11 cellular contexts compared by ENCODE assay signal in the genomic region with DNA sequence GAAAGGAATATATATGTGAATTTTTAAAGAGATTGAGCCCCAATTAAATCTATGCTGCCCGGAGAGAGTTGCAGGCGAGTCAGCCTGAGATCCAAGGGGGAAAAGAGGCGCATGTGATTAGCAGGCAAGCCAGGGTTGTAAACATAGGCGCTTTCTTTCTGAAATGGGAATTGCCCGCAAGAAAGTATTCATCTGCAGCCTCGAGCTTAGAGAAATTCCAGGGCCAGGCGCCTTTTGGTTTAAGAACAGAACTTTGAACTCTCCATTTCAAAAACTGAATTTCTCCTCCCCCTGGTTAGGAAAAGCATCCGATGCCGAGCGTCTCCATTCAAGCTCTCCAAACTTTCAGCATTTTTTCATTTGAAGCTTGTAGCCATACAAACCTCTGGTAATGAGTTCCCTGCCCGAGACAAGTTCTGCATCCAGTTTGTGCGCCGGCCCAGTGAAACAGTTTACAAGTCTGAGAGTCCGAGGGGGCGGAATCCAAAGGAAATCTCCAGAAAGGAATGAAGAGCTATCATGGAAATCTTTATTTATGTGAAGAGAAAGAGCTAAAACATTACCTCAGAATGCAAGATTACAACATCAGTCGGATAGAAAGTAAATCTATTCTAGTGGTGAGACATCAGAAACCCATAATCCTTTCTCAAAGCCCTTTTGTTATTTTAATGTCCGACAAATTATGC.
DNase-seq lines count a peak whose midpoint lies in the region; ATAC-seq and TF ChIP-seq lines count a peak whose summit lies in the region.
"Had no signal": no experiment of that assay in that cellular context is flagged by ENCODE, and none has a peak within 500 bp of the region (broad histone marks: within the 10 kb centered on the region; RNA-seq: fewer than 3 reads in every experiment).

No MANE protein-coding gene starts in this region.

- H3K4ac ChIP-seq in IMR-90 (ENCODE audit: low read depth, low read length): no peak overlapping the region

- in situ Hi-C loops in IMR-90 (cut with MboI; ENCODE audit: low sequenced_read_pairs): no loop called here

- H2BK5ac ChIP-seq in IMR-90 (ENCODE audit: low read depth, low read length, poor library complexity, severe bottlenecking): no peak overlapping the region

- H3K14ac ChIP-seq in IMR-90 (replicated peaks; ENCODE audit: low read depth, low read length): no peak overlapping the region

- peak; percentile 85 for ATAC-seq in IMR-90 (ENCODE audit: low read depth)
- no peak for ATAC-seq in HG03342 (IDR thresholded peaks at IDR 0.05; ENCODE audit: unreplicated experiment)
- ATAC-seq in natural killer cell: no peak
- ATAC-seq: activated CD8-positive, alpha-beta T cell treated with anti-CD3 and anti-CD28 coated beads for 36 hours; body of pancreas had no signal

- TF ChIP-seq POLR2A in IMR-90 (IDR thresholded peaks at IDR 0.05; ENCODE audit: low read depth, low read length) (no peak), esophagus muscularis mucosa (IDR thresholded peaks at IDR 0.05; ENCODE audit: low read depth) (no peak)

- H3K27me3 Mint-ChIP-seq in mesothelial cell of epicardium (ENCODE audit: low read depth) (peaks cover 9% of the 10 kb centered on the region), natural killer cell (ENCODE audit: low read depth in 2 of 2) (peaks cover 9 to 28% of the 10 kb centered on the region in 2 donors)

- TF ChIP-seq EP300 in esophagus muscularis mucosa (IDR thresholded peaks at IDR 0.05): no peak

- H3K9me1 ChIP-seq in IMR-90 (ENCODE audit: insufficient read depth, low read length): no peaks in the 10 kb centered on the region

- H4K8ac ChIP-seq in IMR-90 (ENCODE audit: low read depth in 2 of 2, low read length in 2 of 2): no peak overlapping the region

- peaks cover 11% of the 10 kb centered on the region for H3K4me1 Mint-ChIP-seq in mesothelial cell of epicardium
- H3K4me1 Mint-ChIP-seq in natural killer cell: no peaks in the 10 kb centered on the region

- H4K91ac ChIP-seq in IMR-90 (ENCODE audit: insufficient read depth, low read depth, low read length): no peak overlapping the region

- POLR2A ChIA-PET in IMR-90 (lab: Charles Lee; ENCODE audit: unreplicated experiment): interaction anchor here (0.8 to 1.1 kb wide), 2 partner anchors 10 to 28 kb away, joined by 3 to 4 read pairs; no protein-coding TSS in a partner anchor

- H3K36me3 Mint-ChIP-seq in mesothelial cell of epicardium: no peaks in the 10 kb centered on the region
- H3K36me3 Mint-ChIP-seq in natural killer cell: no peaks in the 10 kb centered on the region

- H3K36me3 ChIP-seq in IMR-90 (ENCODE audit: control insufficient read depth, insufficient read depth, low read length) (no peaks in the 10 kb centered on the region), esophagus muscularis mucosa (no peaks in the 10 kb centered on the region), tibial artery (no peaks in the 10 kb centered on the region)
- H3K36me3 ChIP-seq: SJCRH30 had no signal

- H4K20me1 ChIP-seq in IMR-90 (ENCODE audit: insufficient read depth, low read length): no peaks in the 10 kb centered on the region

- no peak for TF ChIP-seq CTCF in IMR-90 (conservative IDR thresholded peaks at IDR 0.05; ENCODE audit: low read depth, low read length)
- TF ChIP-seq CTCF in esophagus muscularis mucosa (IDR thresholded peaks at IDR 0.05): no peak
- TF ChIP-seq CTCF in mesothelial cell of epicardium (IDR thresholded peaks at IDR 0.05; ENCODE audit: unreplicated experiment): no peak
- no peak for TF ChIP-seq CTCF in tibial artery (IDR thresholded peaks at IDR 0.05)
- no peak for TF ChIP-seq CTCF in natural killer cell (IDR thresholded peaks at IDR 0.05)

- no peak overlapping the region for H3K23ac ChIP-seq in IMR-90 (ENCODE audit: low read depth, low read length)

- peak overlapping the region; percentile 77 for H3K4me2 ChIP-seq in IMR-90 (ENCODE audit: low read depth, low read length)

- H3K27ac ChIP-seq in IMR-90 (ENCODE audit: insufficient read depth, low read length) (peak overlapping the region; percentile 38; the same call in 1 of the 2 replicates), esophagus muscularis mucosa (replicated peaks in 1 of 4) (peak overlapping the region; percentile 28 to 49 (median 42)), tibial artery (peak overlapping the region; percentile 46 to 58)
- H3K27ac ChIP-seq: body of pancreas, SJCRH30 had no signal

- H3K4me1 ChIP-seq in IMR-90 (ENCODE audit: control insufficient read depth, insufficient read depth, low read length): peaks cover 1% of the 10 kb centered on the region; the same call in 1 of the 2 replicates
- H3K4me1 ChIP-seq in esophagus muscularis mucosa: peaks cover 0 to 15% (median 11%) of the 10 kb centered on the region in 4 donors
- peaks cover 0 to 29% (median 7%) of the 10 kb centered on the region in 4 donors for H3K4me1 ChIP-seq in tibial artery
- H3K4me1 ChIP-seq: body of pancreas, SJCRH30 had no signal

- no peak overlapping the region for H2BK120ac ChIP-seq in IMR-90 (ENCODE audit: low read depth, low read length)

- no peak overlapping the region for H2BK20ac ChIP-seq in IMR-90 (ENCODE audit: low read depth, low read length)

- H3K27me3 ChIP-seq in IMR-90 (ENCODE audit: control insufficient read depth, insufficient read depth, low read length): peaks cover 3% of the 10 kb centered on the region; the same call in 1 of the 2 replicates
- H3K27me3 ChIP-seq in esophagus muscularis mucosa: no peaks in the 10 kb centered on the region
- H3K27me3 ChIP-seq in tibial artery: no peaks in the 10 kb centered on the region
- H3K27me3 ChIP-seq: body of pancreas had no signal

- H3K9ac ChIP-seq in IMR-90 (ENCODE audit: low read depth, low read length): peak overlapping the region; percentile 42; the same call in 1 of the 2 replicates

- peak; percentile 43 for DNase-seq in IMR-90
- no peak for DNase-seq in esophagus muscularis mucosa (ENCODE audit: extremely low spot score)
- no peak for DNase-seq in mesothelial cell of epicardium (ENCODE audit: low spot score in 2 of 2, unreplicated experiment in 2 of 2)
- DNase-seq in tibial artery: peak in 1 of 2 donors; percentile 30
- DNase-seq in KG1 (lab: John Stamatoyannopoulos, UW): no peak
- DNase-seq in natural killer cell: no peak
- DNase-seq: activated CD8-positive, alpha-beta T cell treated with anti-CD3 and anti-CD28 coated beads for 36 hours; body of pancreas; NCI-H1694; SJCRH30 had no signal

- H3K4me3 Mint-ChIP-seq in mesothelial cell of epicardium: peak overlapping the region; percentile 40
- no peak overlapping the region for H3K4me3 Mint-ChIP-seq in natural killer cell
- H3K4me3 Mint-ChIP-seq: activated CD8-positive, alpha-beta T cell treated with anti-CD3 and anti-CD28 coated beads for 36 hours had no signal

- H3K9me3 Mint-ChIP-seq in mesothelial cell of epicardium: peaks cover under 1% of the 10 kb centered on the region
- H3K9me3 Mint-ChIP-seq in natural killer cell: no peaks in the 10 kb centered on the region

- H3K9me3 ChIP-seq in IMR-90 (ENCODE audit: control insufficient read depth, insufficient read depth, low read length) (no peaks in the 10 kb centered on the region), esophagus muscularis mucosa (no peaks in the 10 kb centered on the region), tibial artery (no peaks in the 10 kb centered on the region)
- H3K9me3 ChIP-seq: body of pancreas, SJCRH30 had no signal

- H3K79me1 ChIP-seq in IMR-90 (ENCODE audit: low read depth in 1 of 2, low read length in 2 of 2): no peaks in the 10 kb centered on the region

- H2BK15ac ChIP-seq in IMR-90 (ENCODE audit: low read depth, low read length): no peak overlapping the region

- H3K4me3 ChIP-seq in IMR-90 (ENCODE audit: insufficient read depth, low read depth, low read length): peak overlapping the region; percentile 27; the same call in 1 of the 2 replicates
- peak overlapping the region; percentile 26 to 40 (median 36) for H3K4me3 ChIP-seq in esophagus muscularis mucosa
- peak overlapping the region; percentile 38 to 41 for H3K4me3 ChIP-seq in tibial artery
- H3K4me3 ChIP-seq: body of pancreas, SJCRH30 had no signal

- no peak overlapping the region for H3K56ac ChIP-seq in IMR-90 (ENCODE audit: extremely low read depth, insufficient read depth, low read length)

- CTCF ChIA-PET in IMR-90 (lab: Yijun Ruan, JAX): interaction anchor here (0.6 to 1.5 kb wide), 3 partner anchors 18 to 932 kb away, joined by 4 to 5 read pairs (median 4); no protein-coding TSS in a partner anchor

- dilution Hi-C loops in IMR-90 (cut with HindIII; ENCODE audit: low sequenced_read_pairs, unreplicated experiment): no loop called here

- H3K27ac Mint-ChIP-seq in mesothelial cell of epicardium (no peak overlapping the region), natural killer cell (no peak overlapping the region)
- H3K27ac Mint-ChIP-seq: activated CD8-positive, alpha-beta T cell treated with anti-CD3 and anti-CD28 coated beads for 36 hours had no signal

- intact Hi-C loops in IMR-90 (cut with micrococcal nuclease): loop anchor here (2.0 kb wide), 1 partner anchor 39 kb away; no protein-coding TSS in a partner anchor
- intact Hi-C loops in esophagus muscularis mucosa (cut with DNase I): no loop called here
- intact Hi-C loops in tibial artery (cut with DNase I; ENCODE audit: low total_unique reads): no loop called here
- intact Hi-C loops in natural killer cell (cut with micrococcal nuclease): no loop called here

- H4K5ac ChIP-seq in IMR-90 (ENCODE audit: low read depth, low read length): no peak overlapping the region

- no peak overlapping the region for H2AK9ac ChIP-seq in IMR-90 (replicated peaks; ENCODE audit: low read depth, low read length, poor library complexity)

- no peak for TF ChIP-seq RAD21 in IMR-90 (IDR thresholded peaks at IDR 0.05; ENCODE audit: low read length)

- no peak overlapping the region; the same call in 1 of the 2 replicates for H3K18ac ChIP-seq in IMR-90 (ENCODE audit: low read depth, low read length)

- no TSS peak for BruUV-seq in IMR-90 (replicated peaks; lab: Mats Ljungman, UMichigan)

- no peak overlapping the region for H2AK5ac ChIP-seq in IMR-90 (ENCODE audit: low read depth, low read length)

- H2AFZ ChIP-seq in IMR-90 (replicated peaks; ENCODE audit: low read length, poor library complexity): peak overlapping the region; percentile 5

- WGBS in IMR-90 (ENCODE audit: extremely low coverage in 2 of 2, insufficient read length in 1 of 2), 2 experiments: 0% methylated on average over 7 of the region's 17 CpGs; no CpG with 5 or more reads in 1 of the 2 experiments
- WGBS in esophagus muscularis mucosa: 17% methylated on average over 17 of the region's 17 CpGs

TF ChIP-seq in IMR-90, 13 proteins besides CTCF, POLR2A, EP300 and RAD21 (continues in another document):
- TF ChIP-seq ELK1 (IDR thresholded peaks at IDR 0.05; ENCODE audit: borderline replicate concordance, low read depth, low read length): no peak
- no peak for TF ChIP-seq RFX5 (IDR thresholded peaks at IDR 0.05; ENCODE audit: low read depth, low read length)
